In genomic region chr5:148457183-148457620, GRCh38 we compare ENCODE assay signal across 9 cellular contexts.
DNase-seq lines count a peak whose midpoint lies in the region; ATAC-seq and TF ChIP-seq lines count a peak whose summit lies in the region.
"Had no signal": no experiment of that assay in that cellular context is flagged by ENCODE, and none has a peak within 500 bp of the region (broad histone marks: within the 10 kb centered on the region; RNA-seq: fewer than 3 reads in every experiment).

No MANE protein-coding gene starts in this region.

- DNase-seq in activated CD4-positive, alpha-beta T cell treated with anti-CD3 and anti-CD28 coated beads for 36 hours = peak; percentile 12
- DNase-seq in activated CD4-positive, alpha-beta T cell treated with anti-CD3 and anti-CD28 coated beads for 1 hour = no peak
- DNase-seq in NOMO-1 (lab: John Stamatoyannopoulos, UW; ENCODE audit: unreplicated experiment in 2 of 2) (peak; percentile 32 to 55), erythroblast (lab: John Stamatoyannopoulos, UW) (peak; percentile 36 to 58), A172 (ENCODE audit: low spot score) (no peak)

- H3K4me3 Mint-ChIP-seq in activated CD4-positive, alpha-beta T cell treated with anti-CD3 and anti-CD28 coated beads for 36 hours = no peak overlapping the region
- H3K4me3 Mint-ChIP-seq: naive thymus-derived CD8-positive, alpha-beta T cell had no signal

- no peak for TF ChIP-seq POLR2A in erythroblast (IDR thresholded peaks at IDR 0.05; ENCODE audit: low read length)

- POLR2A ChIA-PET in activated CD4-positive, alpha-beta T cell treated with anti-CD3 and anti-CD28 coated beads for 36 hours (lab: Charles Lee) = interaction anchor here (0.6 kb wide), 1 partner anchor 531 kb away, joined by 3 read pairs; no protein-coding TSS in a partner anchor

- peak; percentile 49 for ATAC-seq in activated CD4-positive, alpha-beta T cell treated with anti-CD3 and anti-CD28 coated beads for 36 hours
- ATAC-seq in HG02973 (IDR thresholded peaks at IDR 0.05; ENCODE audit: unreplicated experiment) = peak; percentile 64
- ATAC-seq in GM21423 (IDR thresholded peaks at IDR 0.05; ENCODE audit: unreplicated experiment) = no peak
- no peak for ATAC-seq in HG03025 (IDR thresholded peaks at IDR 0.05; ENCODE audit: low FRiP score, unreplicated experiment)

- H3K27ac Mint-ChIP-seq in activated CD4-positive, alpha-beta T cell treated with anti-CD3 and anti-CD28 coated beads for 36 hours = no peak overlapping the region
- H3K27ac Mint-ChIP-seq: naive thymus-derived CD8-positive, alpha-beta T cell had no signal

- peaks cover 20% of the 10 kb centered on the region for H3K27me3 Mint-ChIP-seq in activated CD4-positive, alpha-beta T cell treated with anti-CD3 and anti-CD28 coated beads for 36 hours

- intact Hi-C loops in activated CD4-positive, alpha-beta T cell treated with anti-CD3 and anti-CD28 coated beads for 36 hours (cut with DNase I, micrococcal nuclease) = loop anchor here in 1 of 2 experiments (5.0 kb wide), 1 partner anchor 165 kb away; no protein-coding TSS in a partner anchor

- H3K36me3 Mint-ChIP-seq in activated CD4-positive, alpha-beta T cell treated with anti-CD3 and anti-CD28 coated beads for 36 hours (ENCODE audit: low read depth) = no peaks in the 10 kb centered on the region
- H3K36me3 Mint-ChIP-seq: naive thymus-derived CD8-positive, alpha-beta T cell had no signal

- peaks cover 3% of the 10 kb centered on the region for H3K4me1 Mint-ChIP-seq in activated CD4-positive, alpha-beta T cell treated with anti-CD3 and anti-CD28 coated beads for 36 hours
- H3K4me1 Mint-ChIP-seq: naive thymus-derived CD8-positive, alpha-beta T cell had no signal

- H3K9me3 Mint-ChIP-seq in activated CD4-positive, alpha-beta T cell treated with anti-CD3 and anti-CD28 coated beads for 36 hours (ENCODE audit: low read depth) = no peaks in the 10 kb centered on the region
- H3K9me3 Mint-ChIP-seq: naive thymus-derived CD8-positive, alpha-beta T cell had no signal

- CTCF ChIA-PET in activated CD4-positive, alpha-beta T cell treated with anti-CD3 and anti-CD28 coated beads for 36 hours (lab: Charles Lee) = interaction anchor here (0.6 to 1.4 kb wide), 3 partner anchors 13 to 276 kb away, joined by 3 to 8 read pairs (median 5); no protein-coding TSS in a partner anchor

Comparison
In these comparisons a context has a peak if more than half of its experiments do, and no peak if none do; other contexts are left out.
1. DNase-seq: peak in activated CD4-positive, alpha-beta T cell treated with anti-CD3 and anti-CD28 coated beads for 36 hours (single experiment), NOMO-1 (2 of 2) and erythroblast (2 of 2); none in activated CD4-positive, alpha-beta T cell treated with anti-CD3 and anti-CD28 coated beads for 1 hour (single experiment) and A172 (single experiment).
2. ATAC-seq: peak in activated CD4-positive, alpha-beta T cell treated with anti-CD3 and anti-CD28 coated beads for 36 hours (single experiment) and HG02973 (single experiment); none in GM21423 (single experiment) and HG03025 (single experiment).